Comparison of ENCODE assay signal across 8 cellular contexts in the genomic region with DNA sequence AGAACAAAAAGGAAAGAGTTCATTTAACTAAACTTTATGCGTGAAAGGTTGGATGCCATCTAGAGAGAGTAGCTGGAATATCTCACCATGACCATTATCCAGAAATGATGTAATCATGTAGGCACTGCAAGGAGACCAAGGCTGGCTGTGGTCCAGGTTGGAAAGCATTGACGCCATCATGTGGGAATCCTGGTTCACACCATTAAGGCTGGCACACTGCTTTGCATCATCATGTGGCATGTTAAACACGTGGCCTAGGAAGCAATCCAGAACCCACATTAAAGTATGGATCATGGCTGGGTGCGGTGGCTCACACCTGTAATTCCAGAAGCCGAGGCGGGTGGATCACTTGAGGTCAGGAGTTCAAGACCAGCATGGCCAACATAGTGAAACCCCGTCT. TPM values are rescaled to one million over a fixed set of nuclear protein-coding genes. Genes with fewer than 3 reads are reported as not detected.
A peak's percentile ranks its signal among the peaks of the same experiment; 100 is the strongest.
DNase-seq lines count a peak whose midpoint lies in the region; ATAC-seq and TF ChIP-seq lines count a peak whose summit lies in the region.

No MANE protein-coding gene starts in this region.

- H3K4me1 ChIP-seq in muscle layer of duodenum (ENCODE audit: control insufficient read depth in 1 of 2, insufficient read depth in 2 of 2, low read length in 2 of 2) (peaks cover 0 to 37% of the 10 kb centered on the region in 2 donors), neuronal stem cell (ENCODE audit: control insufficient read depth in 2 of 2, insufficient read depth in 1 of 2, low read depth in 1 of 2, low read length in 2 of 2) (peaks cover 6% of the 10 kb centered on the region in 2 donors)

- no peak overlapping the region for H2AFZ ChIP-seq in neuronal stem cell (ENCODE audit: low read length)

- H3K27ac ChIP-seq in KOPT-K1 (ENCODE audit: low read depth, low read length, poor library complexity, severe bottlenecking) (peak overlapping the region; percentile 98), coronary artery (peak overlapping the region; percentile 77 to 95), muscle layer of duodenum (ENCODE audit: low read length) (peak overlapping the region; percentile 6), neuronal stem cell (replicated peaks; ENCODE audit: low read length) (no peak overlapping the region)

- H3K4ac ChIP-seq in neuronal stem cell (ENCODE audit: low read length), result no peak overlapping the region

- H3K27me3 ChIP-seq in muscle layer of duodenum (ENCODE audit: low read depth, low read length) (no peaks in the 10 kb centered on the region), neuronal stem cell (ENCODE audit: control insufficient read depth in 3 of 3, insufficient read depth in 3 of 3, low read depth in 1 of 3, low read length in 3 of 3) (peaks cover 0 to 4% (median 0%) of the 10 kb centered on the region in 3 experiments)

- H2BK12ac ChIP-seq in neuronal stem cell (ENCODE audit: low read length), result no peak overlapping the region

- H3K79me1 ChIP-seq in neuronal stem cell (ENCODE audit: low read depth, low read length), result no peaks in the 10 kb centered on the region

- peak; percentile 61 for DNase-seq in AG08395 (ENCODE audit: low spot score)
- peak; percentile 81 for DNase-seq in coronary artery (ENCODE audit: low spot score)
- no peak for DNase-seq in NCI-H82 treated with DMSO at 0.1 percent for 48 hours (lab: John Stamatoyannopoulos, UW; ENCODE audit: unreplicated experiment)
- DNase-seq in NCI-H1436 (lab: John Stamatoyannopoulos, UW), result no peak
- no peak for DNase-seq in neuronal stem cell (ENCODE audit: low spot score)

- H3K36me3 ChIP-seq in KOPT-K1 (ENCODE audit: insufficient read depth, low read length) (peaks cover 54% of the 10 kb centered on the region), muscle layer of duodenum (ENCODE audit: control insufficient read depth in 1 of 2, insufficient read depth in 2 of 2, low read length in 2 of 2) (peaks cover 40 to 59% of the 10 kb centered on the region in 2 donors), neuronal stem cell (replicated peaks in 1 of 2; ENCODE audit: control insufficient read depth in 2 of 2, insufficient read depth in 2 of 2, low read length in 2 of 2) (peaks cover 34 to 61% of the 10 kb centered on the region in 2 donors)

- no peak overlapping the region for H2BK120ac ChIP-seq in neuronal stem cell (ENCODE audit: low read depth, low read length)

- no peak overlapping the region for H3K4me2 ChIP-seq in neuronal stem cell (ENCODE audit: insufficient read depth, low read length, poor library complexity, severe bottlenecking)

- WGBS in neuronal stem cell (ENCODE audit: extremely low coverage in 2 of 2, insufficient read length in 2 of 2, insufficient replicate concordance in 1 of 2), 2 donors, result no CpG with 5 or more reads among the region's 7 CpGs

- H3K14ac ChIP-seq in neuronal stem cell (ENCODE audit: low read length), result no peak overlapping the region

- no peak overlapping the region for H3K9ac ChIP-seq in neuronal stem cell (ENCODE audit: low read depth, low read length, poor library complexity)

- H3K18ac ChIP-seq in neuronal stem cell (ENCODE audit: low read length), result no peak overlapping the region

- H2BK15ac ChIP-seq in neuronal stem cell (ENCODE audit: low read length), result no peak overlapping the region

- H3K9me3 ChIP-seq in KOPT-K1 (ENCODE audit: insufficient read depth, low read length, poor library complexity, severe bottlenecking) (no peaks in the 10 kb centered on the region), muscle layer of duodenum (ENCODE audit: control insufficient read depth in 1 of 2, low read length in 2 of 2) (no peaks in the 10 kb centered on the region), neuronal stem cell (replicated peaks in 1 of 2; ENCODE audit: control insufficient read depth in 2 of 2, insufficient read depth in 1 of 2, low read depth in 1 of 2, low read length in 2 of 2) (peaks cover 0 to 5% of the 10 kb centered on the region in 2 donors)

- H3K23ac ChIP-seq in neuronal stem cell (ENCODE audit: low read depth, low read length, poor library complexity), result no peak overlapping the region

- H2AK5ac ChIP-seq in neuronal stem cell (ENCODE audit: low read depth, low read length), result no peak overlapping the region

- no peak for ATAC-seq in GM19035 (IDR thresholded peaks at IDR 0.05; ENCODE audit: unreplicated experiment)

- H2BK5ac ChIP-seq in neuronal stem cell (ENCODE audit: low read length), result no peak overlapping the region

- TF ChIP-seq CTCF in coronary artery (IDR thresholded peaks at IDR 0.05), result no peak

- H4K91ac ChIP-seq in neuronal stem cell (ENCODE audit: low read depth, low read length, poor library complexity), result no peak overlapping the region

- H3K4me3 ChIP-seq in coronary artery (peak overlapping the region; percentile 91), muscle layer of duodenum (ENCODE audit: low read depth in 1 of 2, low read length in 2 of 2) (peak overlapping the region; percentile 47 to 83), neuronal stem cell (ENCODE audit: low read length in 2 of 2) (no peak overlapping the region)

- no peak overlapping the region for H4K8ac ChIP-seq in neuronal stem cell (ENCODE audit: low read depth, low read length)

RNA-seq across cellular contexts. Expression of a gene that starts 4.3 kb away (rescaled TPM):
- polyA plus RNA-seq in neuronal stem cell (2013, experiment 1 of 2), result 3.4 TPM
- polyA plus RNA-seq in neuronal stem cell (2013, experiment 2 of 2), result 3.8 TPM

Comparison
In these comparisons a context has a peak if more than half of its experiments do, and no peak if none do; other contexts are left out.
1. DNase-seq: peak in AG08395 (single experiment) and coronary artery (single experiment); none in NCI-H82 treated with DMSO at 0.1 percent for 48 hours (single experiment), NCI-H1436 (single experiment) and neuronal stem cell (single experiment).
2. H3K4me3 ChIP-seq: peak in coronary artery (single experiment) and muscle layer of duodenum (2 of 2); none in neuronal stem cell (0 of 2).